ENCODE assay signal across 18 cellular contexts in the genomic region with DNA sequence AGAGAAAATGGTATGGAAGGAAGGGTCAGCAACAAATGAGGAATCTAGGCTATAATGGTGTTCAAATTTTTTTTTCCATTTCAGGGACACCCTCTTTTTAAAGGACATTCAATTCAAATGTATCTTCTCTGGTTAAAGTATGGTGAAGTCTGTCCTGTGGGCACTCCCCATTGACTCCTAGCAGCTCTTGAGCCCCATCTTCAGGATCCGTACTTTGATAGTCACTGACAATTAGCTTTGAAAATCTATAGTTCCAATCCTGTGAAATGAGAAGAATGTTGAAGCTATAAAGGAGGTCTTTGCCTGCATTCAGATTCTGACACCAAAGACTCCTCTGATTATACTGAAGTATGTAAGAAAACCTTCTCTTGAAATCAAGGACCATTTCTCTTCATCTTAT. TPM values are rescaled to one million over a fixed set of nuclear protein-coding genes. Genes with fewer than 3 reads are reported as not detected.
DNase-seq lines count a peak whose midpoint lies in the region; TF ChIP-seq lines count a peak whose summit lies in the region.
"Had no signal": no experiment of that assay in that cellular context is flagged by ENCODE, and none has a peak within 500 bp of the region (broad histone marks: within the 10 kb centered on the region; RNA-seq: fewer than 3 reads in every experiment).

No MANE protein-coding gene starts in this region.

- no peaks in the 10 kb centered on the region for H3K9me3 ChIP-seq in H9 (ENCODE audit: control insufficient read depth, low read depth, low read length)
- H3K9me3 ChIP-seq in tibial nerve: no peaks in the 10 kb centered on the region
- H3K9me3 ChIP-seq: BLaER1 had no signal

- no peak overlapping the region for H3K4me3 Mint-ChIP-seq in H9
- H3K4me3 Mint-ChIP-seq: activated T-cell treated with anti-CD3 and anti-CD28 coated beads, Interleukin-2, amount 50 U/mL, for 4 hours; IgD-negative memory B cell; memory B cell had no signal

- no peak for TF ChIP-seq EP300 in tibial nerve (IDR thresholded peaks at IDR 0.05)

- no peak overlapping the region for H3K9ac ChIP-seq in H9 (ENCODE audit: extremely low read depth, insufficient read length, low read length)
- H3K9ac ChIP-seq: BLaER1 had no signal

- H2AK5ac ChIP-seq in H9 (ENCODE audit: insufficient read length, low read length): no peak overlapping the region

- H3K56ac ChIP-seq in H9 (ENCODE audit: insufficient read length, low read depth, low read length): no peak overlapping the region

- H3K4ac ChIP-seq in H9 (ENCODE audit: low read depth, low read length): no peak overlapping the region

- H2BK5ac ChIP-seq in H9 (ENCODE audit: insufficient read length, low read length): no peak overlapping the region

- no peak overlapping the region for H4K91ac ChIP-seq in H9 (ENCODE audit: insufficient read length, low read depth, low read length)

- no peak overlapping the region for H3K27ac Mint-ChIP-seq in H9
- H3K27ac Mint-ChIP-seq: IgD-negative memory B cell, memory B cell, progenitor cell of endocrine pancreas had no signal

- no peak overlapping the region for H3K4me3 ChIP-seq in tibial nerve
- H3K4me3 ChIP-seq: BLaER1, SK-N-MC had no signal

- no peak overlapping the region for H2BK120ac ChIP-seq in H9 (ENCODE audit: low read depth, low read length, poor library complexity, severe bottlenecking)

- no peaks in the 10 kb centered on the region for H4K20me1 ChIP-seq in H9 (ENCODE audit: control insufficient read depth, insufficient read depth, insufficient read length)
- H4K20me1 ChIP-seq: BLaER1 had no signal

- TF ChIP-seq POLR2A in tibial nerve (IDR thresholded peaks at IDR 0.05): no peak

- DNase-seq in COR-L47 (lab: John Stamatoyannopoulos, UW): peak; percentile 26
- no peak for DNase-seq in H9
- DNase-seq in OCI-M1 (lab: John Stamatoyannopoulos, UW): peak; percentile 65
- peak; percentile 4 for DNase-seq in iris pigment epithelial cell (ENCODE audit: low read depth)
- no peak for DNase-seq in NCI-H510A treated with DMSO at 0.1 percent for 48 hours (lab: John Stamatoyannopoulos, UW)
- no peak for DNase-seq in SHP77 treated with DMSO at 0.1 percent for 48 hours (lab: John Stamatoyannopoulos, UW)
- DNase-seq in activated CD8-positive, alpha-beta memory T cell treated with anti-CD3 and anti-CD28 coated beads, Interleukin-2, amount 50 U/mL, for 4 hours: no peak
- DNase-seq in tibial nerve (ENCODE audit: low spot score in 2 of 2): no peak
- DNase-seq: activated T-cell treated with anti-CD3 and anti-CD28 coated beads, Interleukin-2, amount 50 U/mL, for 4 hours; head of caudate nucleus; NCI-H226; stimulated activated CD4-positive, alpha-beta T cell treated with anti-CD3 and anti-CD28 coated beads, Interleukin-4, amount 100 ng/mL, for 1 hour; stimulated activated naive CD8-positive, alpha-beta T cell treated with anti-CD3 and anti-CD28 coated beads, Interleukin-15, Interleukin-2, amounts not matched to agents 100 U/mL and 50 U/mL, for 24 hours had no signal

- no peak overlapping the region for H3K4me2 ChIP-seq in H9 (ENCODE audit: insufficient read depth, insufficient read length, low read length)
- H3K4me2 ChIP-seq: BLaER1 had no signal

- H4K8ac ChIP-seq in H9 (replicated peaks; ENCODE audit: insufficient read length, low read depth, low read length): no peak overlapping the region

- no peak overlapping the region for H2BK20ac ChIP-seq in H9 (ENCODE audit: low read depth, low read length, poor library complexity, severe bottlenecking)

- H2BK12ac ChIP-seq in H9 (ENCODE audit: insufficient read length, low read depth, low read length): no peak overlapping the region

- H3T11ph ChIP-seq in H9 (ENCODE audit: low read length): no peak overlapping the region

- H3K79me2 ChIP-seq in H9 (ENCODE audit: insufficient read depth, low read length): no peaks in the 10 kb centered on the region

- no peak overlapping the region for H3K23ac ChIP-seq in H9 (ENCODE audit: insufficient read length, low read depth, low read length)

- WGBS in H9 (ENCODE audit: extremely low coverage, insufficient read length, low lambda C conversion rate): no CpG with 5 or more reads among the region's 1 CpG
- 46 to 54% methylated on average over 1 of the region's 1 CpG for WGBS in tibial nerve, 2 donors

- H3K36me3 ChIP-seq in tibial nerve: no peaks in the 10 kb centered on the region
- H3K36me3 ChIP-seq: BLaER1 had no signal

- no peak overlapping the region for H4K5ac ChIP-seq in H9 (ENCODE audit: insufficient read length, low read depth, low read length)

- no peak overlapping the region for H3K14ac ChIP-seq in H9 (ENCODE audit: insufficient read depth, low read length)

- no peak overlapping the region for H2AFZ ChIP-seq in H9 (ENCODE audit: low read length)

- H3K4me1 ChIP-seq in H9 (ENCODE audit: insufficient read depth, low read length) (no peaks in the 10 kb centered on the region), tibial nerve (no peaks in the 10 kb centered on the region)
- H3K4me1 ChIP-seq: BLaER1 had no signal

- H3K79me1 ChIP-seq in H9 (ENCODE audit: insufficient read depth, low read depth, low read length, poor library complexity, severe bottlenecking): no peaks in the 10 kb centered on the region

- H3K23me2 ChIP-seq in H9 (ENCODE audit: insufficient read length, low read depth, low read length, poor library complexity, severe bottlenecking): no peaks in the 10 kb centered on the region

- no peaks in the 10 kb centered on the region for H3K36me3 Mint-ChIP-seq in H9 (ENCODE audit: insufficient read depth in 1 of 3, low read depth in 3 of 3)
- H3K36me3 Mint-ChIP-seq: IgD-negative memory B cell, memory B cell had no signal

- H3K27me3 ChIP-seq in H9 (ENCODE audit: insufficient read depth, low read length): no peaks in the 10 kb centered on the region
- H3K27me3 ChIP-seq in tibial nerve: no peaks in the 10 kb centered on the region
- H3K27me3 ChIP-seq: BLaER1 had no signal

- TF ChIP-seq CTCF in H9 (conservative IDR thresholded peaks at IDR 0.05): peak; percentile 64
- no peak for TF ChIP-seq CTCF in tibial nerve (IDR thresholded peaks at IDR 0.05)

- no peak overlapping the region for H2BK15ac ChIP-seq in H9 (ENCODE audit: low read depth, low read length)

- H3K4me1 Mint-ChIP-seq in H9: no peaks in the 10 kb centered on the region; a peak in 1 of 4 replicates
- H3K4me1 Mint-ChIP-seq: IgD-negative memory B cell, memory B cell had no signal

- no peaks in the 10 kb centered on the region for H3K27me3 Mint-ChIP-seq in H9 (ENCODE audit: low read depth)
- H3K27me3 Mint-ChIP-seq: IgD-negative memory B cell, memory B cell, progenitor cell of endocrine pancreas had no signal

- H3K27ac ChIP-seq in H9 (ENCODE audit: insufficient read length, low read depth, low read length): no peak overlapping the region
- H3K27ac ChIP-seq in tibial nerve: no peak overlapping the region
- H3K27ac ChIP-seq: BLaER1, SK-N-MC had no signal

- H3K18ac ChIP-seq in H9 (ENCODE audit: insufficient read length, low read depth, low read length): no peak overlapping the region

- H3K9me3 Mint-ChIP-seq in H9: no peaks in the 10 kb centered on the region

RNA-seq across cellular contexts. Expression of gene KCNH7, which starts 43.3 kb away (rescaled TPM):
- total RNA-seq in H9 (2021): 0.09 TPM in 1 of 2 replicates, not detected in the other
- not detected for total RNA-seq in tibial nerve
- total RNA-seq: activated T-cell treated with anti-CD3 and anti-CD28 coated beads, Interleukin-2, amount 50 U/mL, for 4 hours had no signal

Comparison
In these comparisons a context has a peak if more than half of its experiments do, and no peak if none do; other contexts are left out.
1. DNase-seq: peak in COR-L47 (single experiment), OCI-M1 (single experiment) and iris pigment epithelial cell (single experiment); none in H9 (single experiment), NCI-H510A treated with DMSO at 0.1 percent for 48 hours (single experiment), SHP77 treated with DMSO at 0.1 percent for 48 hours (single experiment), activated CD8-positive, alpha-beta memory T cell treated with anti-CD3 and anti-CD28 coated beads, Interleukin-2, amount 50 U/mL, for 4 hours (single experiment) and tibial nerve (0 of 2).